Comparison of ENCODE assay signal across 1 cellular context in genomic region chr5:43750809-43751208, GRCh38.
TF ChIP-seq lines count a peak whose summit lies in the region.

No MANE protein-coding gene starts in this region.

TF ChIP-seq in K562, 482 proteins besides CTCF, POLR2A, EP300 and RAD21 (continued from another document):
- TF ChIP-seq SIRT6 (IDR thresholded peaks at IDR 0.05; ENCODE audit: low read depth, low read length) (no peak), CEBPB (tag; IDR thresholded peaks at IDR 0.05) (no peak), POLR2G (IDR thresholded peaks at IDR 0.05; ENCODE audit: low read depth, low read length) (no peak), C11orf30 (IDR thresholded peaks at IDR 0.05; ENCODE audit: low read depth) (peak; percentile 44; the same call in 1 of the 2 replicates), RBM15 (IDR thresholded peaks at IDR 0.05; ENCODE audit: insufficient read depth, low read length) (no peak), ZNF431 (CRISPR knock-in tag; IDR thresholded peaks at IDR 0.05) (no peak), L3MBTL2 (IDR thresholded peaks at IDR 0.05) (no peak), MAFG (tag; conservative IDR thresholded peaks at IDR 0.05) (peak; percentile 63), RCOR1 (IDR thresholded peaks at IDR 0.05; ENCODE audit: borderline replicate concordance in 1 of 2, low read depth in 2 of 2, low read length in 2 of 2) (no peak), HNRNPUL1 (IDR thresholded peaks at IDR 0.05; ENCODE audit: low read length) (no peak), ZFPM2 (CRISPR knock-in tag; IDR thresholded peaks at IDR 0.05) (no peak)
- TF ChIP-seq, protein P1, sequence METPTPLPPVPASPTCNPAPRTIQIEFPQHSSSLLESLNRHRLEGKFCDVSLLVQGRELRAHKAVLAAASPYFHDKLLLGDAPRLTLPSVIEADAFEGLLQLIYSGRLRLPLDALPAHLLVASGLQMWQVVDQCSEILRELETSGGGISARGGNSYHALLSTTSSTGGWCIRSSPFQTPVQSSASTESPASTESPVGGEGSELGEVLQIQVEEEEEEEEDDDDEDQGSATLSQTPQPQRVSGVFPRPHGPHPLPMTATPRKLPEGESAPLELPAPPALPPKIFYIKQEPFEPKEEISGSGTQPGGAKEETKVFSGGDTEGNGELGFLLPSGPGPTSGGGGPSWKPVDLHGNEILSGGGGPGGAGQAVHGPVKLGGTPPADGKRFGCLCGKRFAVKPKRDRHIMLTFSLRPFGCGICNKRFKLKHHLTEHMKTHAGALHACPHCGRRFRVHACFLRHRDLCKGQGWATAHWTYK (CRISPR knock-in tag; IDR thresholded peaks at IDR 0.05): no peak
- TF ChIP-seq, protein P2, sequence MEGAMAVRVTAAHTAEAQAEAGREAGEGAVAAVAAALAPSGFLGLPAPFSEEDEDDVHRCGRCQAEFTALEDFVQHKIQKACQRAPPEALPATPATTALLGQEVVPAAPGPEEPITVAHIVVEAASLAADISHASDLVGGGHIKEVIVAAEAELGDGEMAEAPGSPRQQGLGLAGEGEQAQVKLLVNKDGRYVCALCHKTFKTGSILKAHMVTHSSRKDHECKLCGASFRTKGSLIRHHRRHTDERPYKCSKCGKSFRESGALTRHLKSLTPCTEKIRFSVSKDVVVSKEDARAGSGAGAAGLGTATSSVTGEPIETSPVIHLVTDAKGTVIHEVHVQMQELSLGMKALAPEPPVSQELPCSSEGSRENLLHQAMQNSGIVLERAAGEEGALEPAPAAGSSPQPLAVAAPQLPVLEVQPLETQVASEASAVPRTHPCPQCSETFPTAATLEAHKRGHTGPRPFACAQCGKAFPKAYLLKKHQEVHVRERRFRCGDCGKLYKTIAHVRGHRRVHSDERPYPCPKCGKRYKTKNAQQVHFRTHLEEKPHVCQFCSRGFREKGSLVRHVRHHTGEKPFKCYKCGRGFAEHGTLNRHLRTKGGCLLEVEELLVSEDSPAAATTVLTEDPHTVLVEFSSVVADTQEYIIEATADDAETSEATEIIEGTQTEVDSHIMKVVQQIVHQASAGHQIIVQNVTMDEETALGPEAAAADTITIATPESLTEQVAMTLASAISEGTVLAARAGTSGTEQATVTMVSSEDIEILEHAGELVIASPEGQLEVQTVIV (CRISPR knock-in tag; IDR thresholded peaks at IDR 0.05; ENCODE audit: borderline replicate concordance): no peak
